Comparison of ENCODE assay signal across 1 cellular context in genomic region chr7:116953372-116953726, GRCh38.
A peak's percentile ranks its signal among the peaks of the same experiment; 100 is the strongest.
TF ChIP-seq lines count a peak whose summit lies in the region.

Gene ST7 (plus strand): TSS chr7:116953501. CDS start chr7:116953541, 40 bp downstream.

TF ChIP-seq in A549, 52 proteins besides CTCF, POLR2A, EP300 and RAD21 (continued from another document):
- TF ChIP-seq CEBPB (IDR thresholded peaks at IDR 0.05) (no peak), HOXB5 (CRISPR knock-in tag; IDR thresholded peaks at IDR 0.05) (no peak), GATA3 (IDR thresholded peaks at IDR 0.05; ENCODE audit: borderline replicate concordance) (no peak), ESRRA (IDR thresholded peaks at IDR 0.05; ENCODE audit: borderline replicate concordance, low read length) (no peak), ZSCAN20 (CRISPR knock-in tag; IDR thresholded peaks at IDR 0.05) (no peak), E2F6 (IDR thresholded peaks at IDR 0.05; ENCODE audit: borderline replicate concordance, low read depth) (no peak), BCL3 (IDR thresholded peaks at IDR 0.05) (peak; percentile 68; the same call in 2 of the 3 replicates), NFE2L2 (conservative IDR thresholded peaks at IDR 0.05; ENCODE audit: low read length) (no peak), NPAS2 (CRISPR knock-in tag; IDR thresholded peaks at IDR 0.05; ENCODE audit: borderline replicate concordance) (no peak), POLR2AphosphoS2 (conservative IDR thresholded peaks at IDR 0.05; ENCODE audit: low read length) (no peak), FOSL2 (IDR thresholded peaks at IDR 0.05) (peak; percentile 59; the same call in 1 of the 2 replicates), FOSL2 (CRISPR knock-in tag; IDR thresholded peaks at IDR 0.05) (peak; percentile 73), USF2 (IDR thresholded peaks at IDR 0.05) (no peak), HES2 (IDR thresholded peaks at IDR 0.05) (no peak), ZFP36 (IDR thresholded peaks at IDR 0.05; ENCODE audit: borderline replicate concordance, partially characterized antibody) (no peak), ZNF302 (CRISPR knock-in tag; IDR thresholded peaks at IDR 0.05) (no peak), HOXA7 (CRISPR knock-in tag; IDR thresholded peaks at IDR 0.05) (no peak), FOXS1 (CRISPR knock-in tag; IDR thresholded peaks at IDR 0.05) (no peak), EHMT2 (IDR thresholded peaks at IDR 0.05; ENCODE audit: low read depth) (no peak), RNF2 (IDR thresholded peaks at IDR 0.05; ENCODE audit: borderline replicate concordance, low read depth) (no peak), JUNB (IDR thresholded peaks at IDR 0.05) (0 out of 2 replicates have a peak, but pooled peaks have one; percentile 12), RCOR1 (IDR thresholded peaks at IDR 0.05; ENCODE audit: low read depth, low read length) (no peak), CBX8 (IDR thresholded peaks at IDR 0.05) (no peak), PHF8 (IDR thresholded peaks at IDR 0.05; ENCODE audit: borderline replicate concordance, low read depth) (peak; percentile 12; the same call in 1 of the 2 replicates), RFX5 (IDR thresholded peaks at IDR 0.05) (no peak), RARB (CRISPR knock-in tag; IDR thresholded peaks at IDR 0.05) (no peak), CHD4 (IDR thresholded peaks at IDR 0.05; ENCODE audit: borderline replicate concordance) (no peak), MAZ (IDR thresholded peaks at IDR 0.05; ENCODE audit: borderline replicate concordance, low read depth, low read length) (no peak)
- TF ChIP-seq, protein P1, sequence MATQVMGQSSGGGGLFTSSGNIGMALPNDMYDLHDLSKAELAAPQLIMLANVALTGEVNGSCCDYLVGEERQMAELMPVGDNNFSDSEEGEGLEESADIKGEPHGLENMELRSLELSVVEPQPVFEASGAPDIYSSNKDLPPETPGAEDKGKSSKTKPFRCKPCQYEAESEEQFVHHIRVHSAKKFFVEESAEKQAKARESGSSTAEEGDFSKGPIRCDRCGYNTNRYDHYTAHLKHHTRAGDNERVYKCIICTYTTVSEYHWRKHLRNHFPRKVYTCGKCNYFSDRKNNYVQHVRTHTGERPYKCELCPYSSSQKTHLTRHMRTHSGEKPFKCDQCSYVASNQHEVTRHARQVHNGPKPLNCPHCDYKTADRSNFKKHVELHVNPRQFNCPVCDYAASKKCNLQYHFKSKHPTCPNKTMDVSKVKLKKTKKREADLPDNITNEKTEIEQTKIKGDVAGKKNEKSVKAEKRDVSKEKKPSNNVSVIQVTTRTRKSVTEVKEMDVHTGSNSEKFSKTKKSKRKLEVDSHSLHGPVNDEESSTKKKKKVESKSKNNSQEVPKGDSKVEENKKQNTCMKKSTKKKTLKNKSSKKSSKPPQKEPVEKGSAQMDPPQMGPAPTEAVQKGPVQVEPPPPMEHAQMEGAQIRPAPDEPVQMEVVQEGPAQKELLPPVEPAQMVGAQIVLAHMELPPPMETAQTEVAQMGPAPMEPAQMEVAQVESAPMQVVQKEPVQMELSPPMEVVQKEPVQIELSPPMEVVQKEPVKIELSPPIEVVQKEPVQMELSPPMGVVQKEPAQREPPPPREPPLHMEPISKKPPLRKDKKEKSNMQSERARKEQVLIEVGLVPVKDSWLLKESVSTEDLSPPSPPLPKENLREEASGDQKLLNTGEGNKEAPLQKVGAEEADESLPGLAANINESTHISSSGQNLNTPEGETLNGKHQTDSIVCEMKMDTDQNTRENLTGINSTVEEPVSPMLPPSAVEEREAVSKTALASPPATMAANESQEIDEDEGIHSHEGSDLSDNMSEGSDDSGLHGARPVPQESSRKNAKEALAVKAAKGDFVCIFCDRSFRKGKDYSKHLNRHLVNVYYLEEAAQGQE (IDR thresholded peaks at IDR 0.05) = no peak
